36 cellular contexts compared by ENCODE assay signal in genomic region chr9:97787551-97787950, GRCh38.
"Had no signal": no experiment of that assay in that cellular context is flagged by ENCODE, and none has a peak within 500 bp of the region (broad histone marks: within the 10 kb centered on the region; RNA-seq: fewer than 3 reads in every experiment).

No MANE protein-coding gene starts in this region.

- H3K9me3 ChIP-seq: adrenal gland had no signal

- H3K4me3 Mint-ChIP-seq: activated B cell treated with CpG ODN at 0.5 μM for 24 hours; activated CD4-positive, alpha-beta memory T cell treated with anti-CD3 and anti-CD28 coated beads for 36 hours; activated CD4-positive, alpha-beta T cell treated with anti-CD3 and anti-CD28 coated beads, Interleukin-2, amount 10 ng/mL, durations not matched to agents 24 days and 14 days; activated CD8-positive, alpha-beta T cell treated with anti-CD3 and anti-CD28 coated beads for 36 hours; activated naive CD4-positive, alpha-beta T cell treated with anti-CD3 and anti-CD28 coated beads for 36 hours; activated naive CD8-positive, alpha-beta T cell treated with anti-CD3 and anti-CD28 coated beads for 36 hours; activated T-cell treated with anti-CD3 and anti-CD28 coated beads, Interleukin-2, amount 50 U/mL, for 4 hours; activated T-cell treated with anti-CD3 and anti-CD28 coated beads, Interleukin-2, amount 50 U/mL, for 72 hours; activated T-helper 1 cell treated with anti-CD3 and anti-CD28 coated beads, Interleukin-12 subunit alpha, Interleukin-12 subunit beta, Interleukin-2, Interleukin-4 antibody, amounts not matched to agents 30 ng/mL and 10 ng/mL and 1 ng/mL, durations not matched to agents 14 hours and 24 hours and 36 hours; activated T-helper 17 cell treated with anti-CD3 and anti-CD28 coated beads, Interleukin-2, amount 50 U/mL, for 72 hours; brain; central memory CD8-positive, alpha-beta T cell; T-helper 1 cell treated with Interleukin-12 subunit alpha and Interleukin-12 subunit beta and Interleukin-4 antibody, amounts not matched to agents 30 μg/mL and 1 μg/mL, for 36 hours; T-helper 2 cell treated with Interferon-gamma antibody and Interleukin-4, amounts not matched to agents 5 μg/mL and 100 μg/mL, for 36 hours had no signal

- H3K4me1 Mint-ChIP-seq: activated B cell treated with CpG ODN at 0.5 μM for 24 hours; activated CD4-positive, alpha-beta T cell treated with anti-CD3 and anti-CD28 coated beads, Interleukin-2, amount 10 ng/mL, durations not matched to agents 24 days and 14 days; activated naive CD8-positive, alpha-beta T cell treated with anti-CD3 and anti-CD28 coated beads for 36 hours; activated T-helper 17 cell treated with anti-CD3 and anti-CD28 coated beads, Interleukin-2, amount 50 U/mL, for 72 hours; brain; central memory CD8-positive, alpha-beta T cell had no signal

- H3K27ac Mint-ChIP-seq: activated B cell treated with CpG ODN at 0.5 μM for 24 hours; activated CD4-positive, alpha-beta memory T cell treated with anti-CD3 and anti-CD28 coated beads for 36 hours; activated CD4-positive, alpha-beta T cell treated with anti-CD3 and anti-CD28 coated beads, Interleukin-2, amount 10 ng/mL, durations not matched to agents 24 days and 14 days; activated CD8-positive, alpha-beta T cell treated with anti-CD3 and anti-CD28 coated beads for 36 hours; activated naive CD4-positive, alpha-beta T cell treated with anti-CD3 and anti-CD28 coated beads for 36 hours; activated naive CD4-positive, alpha-beta T cell treated with anti-CD3 and anti-CD28 coated beads, Interleukin-2, amount 50 U/mL, for 72 hours; activated naive CD8-positive, alpha-beta T cell treated with anti-CD3 and anti-CD28 coated beads for 36 hours; activated T-cell treated with anti-CD3 and anti-CD28 coated beads, Interleukin-2, amount 50 U/mL, for 72 hours; activated T-helper 1 cell treated with anti-CD3 and anti-CD28 coated beads, Interleukin-12 subunit alpha, Interleukin-12 subunit beta, Interleukin-2, Interleukin-4 antibody, amounts not matched to agents 30 ng/mL and 10 ng/mL and 1 ng/mL, durations not matched to agents 14 hours and 24 hours and 36 hours; activated T-helper 17 cell treated with anti-CD3 and anti-CD28 coated beads, Interleukin-2, amount 50 U/mL, for 72 hours; brain; T-helper 1 cell treated with Interleukin-12 subunit alpha and Interleukin-12 subunit beta and Interleukin-4 antibody, amounts not matched to agents 30 μg/mL and 1 μg/mL, for 36 hours; T-helper 2 cell treated with Interferon-gamma antibody and Interleukin-4, amounts not matched to agents 5 μg/mL and 100 μg/mL, for 36 hours had no signal

- ATAC-seq: activated CD8-positive, alpha-beta T cell treated with anti-CD3 and anti-CD28 coated beads for 36 hours; activated naive CD4-positive, alpha-beta T cell treated with anti-CD3 and anti-CD28 coated beads, Interleukin-2, amount 50 U/mL, for 72 hours; activated T-cell treated with anti-CD3 and anti-CD28 coated beads, Interleukin-2, amount 50 U/mL, for 4 hours; activated T-cell treated with anti-CD3 and anti-CD28 coated beads, Interleukin-2, amount 50 U/mL, for 72 hours; activated T-helper 17 cell treated with anti-CD3 and anti-CD28 coated beads, Interleukin-2, amount 50 U/mL, for 72 hours had no signal

- H3K27ac ChIP-seq: adrenal gland, cardiac muscle cell, VCaP had no signal

- DNase-seq: activated B cell treated with CpG ODN at 0.5 μM for 24 hours; activated CD4-positive, alpha-beta memory T cell treated with anti-CD3 and anti-CD28 coated beads for 36 hours; activated CD4-positive, alpha-beta T cell treated with anti-CD3 and anti-CD28 coated beads for 4 hours; activated CD4-positive, alpha-beta T cell treated with anti-CD3 and anti-CD28 coated beads, Interleukin-2, amount 10 ng/mL, durations not matched to agents 24 days and 14 days; activated CD4-positive, alpha-beta T cell treated with anti-CD3 and anti-CD28 coated beads, Interleukin-2, amount 50 U/mL, for 1 hour; activated CD4-positive, alpha-beta T cell treated with anti-CD3 and anti-CD28 coated beads, Interleukin-2, amount 50 U/mL, for 4 hours; activated CD4-positive, CD25-positive, alpha-beta regulatory T cell treated with anti-CD3 and anti-CD28 coated beads, Interleukin-2, amount 50 U/mL, for 72 hours; activated CD8-positive, alpha-beta memory T cell treated with anti-CD3 and anti-CD28 coated beads, Interleukin-2, amount 50 U/mL, for 4 hours; activated CD8-positive, alpha-beta T cell treated with anti-CD3 and anti-CD28 coated beads for 36 hours; activated effector memory CD4-positive, alpha-beta T cell treated with anti-CD3 and anti-CD28 coated beads, Interleukin-2, amount 50 U/mL, for 16 hours; activated gamma-delta T cell treated with Interleukin-2 at 50 U/mL for 16 hours; activated naive CD4-positive, alpha-beta T cell; activated naive CD4-positive, alpha-beta T cell treated with anti-CD3 and anti-CD28 coated beads for 36 hours; activated naive CD4-positive, alpha-beta T cell treated with anti-CD3 and anti-CD28 coated beads, Interleukin-2, amount 50 U/mL, for 16 hours; activated naive CD8-positive, alpha-beta T cell treated with anti-CD3 and anti-CD28 coated beads for 36 hours; activated T-cell treated with anti-CD3 and anti-CD28 coated beads for 4 hours; activated T-cell treated with anti-CD3 and anti-CD28 coated beads, Interleukin-2, amount 50 U/mL, for 1 hour; activated T-cell treated with anti-CD3 and anti-CD28 coated beads, Interleukin-2, amount 50 U/mL, for 4 hours; activated T-cell treated with anti-CD3 and anti-CD28 coated beads, Interleukin-2, amount 50 U/mL, for 72 hours; adrenal gland; amniotic stem cell; aorta; caudate nucleus; cerebellar nuclear complex; T-helper 1 cell; T-helper 2 cell; T-helper 9 cell had no signal

- H3K4me1 ChIP-seq: adrenal gland had no signal

- H3K36me3 Mint-ChIP-seq: activated CD4-positive, alpha-beta memory T cell treated with anti-CD3 and anti-CD28 coated beads for 36 hours; activated naive CD4-positive, alpha-beta T cell treated with anti-CD3 and anti-CD28 coated beads, Interleukin-2, amount 50 U/mL, for 72 hours; activated naive CD8-positive, alpha-beta T cell treated with anti-CD3 and anti-CD28 coated beads for 36 hours; brain had no signal

- H3K4me3 ChIP-seq: adrenal gland, cardiac muscle cell had no signal

- H3K36me3 ChIP-seq: adrenal gland, cardiac muscle cell had no signal

- H3K9me3 Mint-ChIP-seq: activated B cell treated with CpG ODN at 0.5 μM for 24 hours; activated CD4-positive, alpha-beta memory T cell treated with anti-CD3 and anti-CD28 coated beads for 36 hours; activated CD4-positive, alpha-beta T cell treated with anti-CD3 and anti-CD28 coated beads, Interleukin-2, amount 10 ng/mL, durations not matched to agents 24 days and 14 days; activated CD8-positive, alpha-beta T cell treated with anti-CD3 and anti-CD28 coated beads for 36 hours; activated naive CD4-positive, alpha-beta T cell treated with anti-CD3 and anti-CD28 coated beads for 36 hours; activated naive CD4-positive, alpha-beta T cell treated with anti-CD3 and anti-CD28 coated beads, Interleukin-2, amount 50 U/mL, for 72 hours; activated naive CD8-positive, alpha-beta T cell treated with anti-CD3 and anti-CD28 coated beads for 36 hours; activated T-cell treated with anti-CD3 and anti-CD28 coated beads, Interleukin-2, amount 50 U/mL, for 4 hours; activated T-cell treated with anti-CD3 and anti-CD28 coated beads, Interleukin-2, amount 50 U/mL, for 72 hours; activated T-helper 1 cell treated with anti-CD3 and anti-CD28 coated beads, Interleukin-12 subunit alpha, Interleukin-12 subunit beta, Interleukin-2, Interleukin-4 antibody, amounts not matched to agents 30 ng/mL and 10 ng/mL and 1 ng/mL, durations not matched to agents 14 hours and 24 hours and 36 hours; activated T-helper 17 cell treated with anti-CD3 and anti-CD28 coated beads, Interleukin-2, amount 50 U/mL, for 72 hours; central memory CD8-positive, alpha-beta T cell; T-helper 1 cell treated with Interleukin-12 subunit alpha and Interleukin-12 subunit beta and Interleukin-4 antibody, amounts not matched to agents 30 μg/mL and 1 μg/mL, for 36 hours; T-helper 2 cell treated with Interferon-gamma antibody and Interleukin-4, amounts not matched to agents 5 μg/mL and 100 μg/mL, for 36 hours had no signal
